1 cellular context compared by ENCODE assay signal in the genomic region with DNA sequence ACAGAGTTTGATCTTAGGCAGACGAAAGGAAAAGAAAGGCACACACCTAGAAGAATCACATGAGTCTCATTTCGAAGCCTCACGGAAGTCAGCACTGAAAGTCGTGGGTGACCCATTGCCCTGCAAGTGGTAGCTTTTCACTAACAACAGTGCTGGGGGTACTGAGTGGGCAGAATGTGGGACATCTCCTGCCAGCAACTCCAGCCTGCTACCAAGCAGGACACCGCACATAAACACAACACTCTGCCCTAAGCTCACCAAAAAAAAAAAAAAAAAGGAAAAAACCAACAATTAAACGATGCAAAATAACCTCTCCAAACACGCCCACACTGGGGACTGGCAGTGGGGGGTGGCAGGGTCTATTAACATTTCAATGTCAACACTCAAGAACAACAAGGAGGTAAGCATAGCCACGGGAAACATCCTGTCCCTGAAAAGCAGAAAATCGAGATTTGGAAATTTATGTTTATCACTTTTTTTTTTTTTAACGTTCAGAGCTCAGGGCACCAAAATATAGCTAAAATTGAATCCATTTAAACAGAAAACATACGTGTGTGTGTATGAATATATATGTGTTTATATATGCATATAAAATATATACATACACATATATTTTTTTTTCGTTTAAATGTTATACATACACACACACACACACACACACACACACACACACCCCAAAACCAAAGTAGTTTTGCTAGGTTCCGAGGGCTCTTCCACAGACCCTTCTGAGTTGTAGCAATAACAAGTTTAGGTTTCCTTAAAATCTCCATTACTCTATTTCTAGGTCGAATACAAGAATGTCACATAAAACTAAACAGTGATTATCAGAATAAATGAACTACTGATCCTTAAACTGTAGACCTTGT.
A peak's percentile ranks its signal among the peaks of the same experiment; 100 is the strongest.
TF ChIP-seq lines count a peak whose summit lies in the region.

No MANE protein-coding gene starts in this region.

TF ChIP-seq in HCT116, 20 proteins besides CTCF, POLR2A, EP300 and RAD21 (continued from another document):
- TF ChIP-seq, protein P1, sequence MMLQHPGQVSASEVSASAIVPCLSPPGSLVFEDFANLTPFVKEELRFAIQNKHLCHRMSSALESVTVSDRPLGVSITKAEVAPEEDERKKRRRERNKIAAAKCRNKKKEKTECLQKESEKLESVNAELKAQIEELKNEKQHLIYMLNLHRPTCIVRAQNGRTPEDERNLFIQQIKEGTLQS (IDR thresholded peaks at IDR 0.05): no peak
- TF ChIP-seq SIN3A (IDR thresholded peaks at IDR 0.05; ENCODE audit: low read depth) (peak; percentile 7; the same call in 1 of the 2 replicates), FOSL1 (IDR thresholded peaks at IDR 0.05; ENCODE audit: low read depth) (no peak), SRF (IDR thresholded peaks at IDR 0.05; ENCODE audit: low read depth) (no peak)
